ENCODE assay signal across 8 cellular contexts in the genomic region with DNA sequence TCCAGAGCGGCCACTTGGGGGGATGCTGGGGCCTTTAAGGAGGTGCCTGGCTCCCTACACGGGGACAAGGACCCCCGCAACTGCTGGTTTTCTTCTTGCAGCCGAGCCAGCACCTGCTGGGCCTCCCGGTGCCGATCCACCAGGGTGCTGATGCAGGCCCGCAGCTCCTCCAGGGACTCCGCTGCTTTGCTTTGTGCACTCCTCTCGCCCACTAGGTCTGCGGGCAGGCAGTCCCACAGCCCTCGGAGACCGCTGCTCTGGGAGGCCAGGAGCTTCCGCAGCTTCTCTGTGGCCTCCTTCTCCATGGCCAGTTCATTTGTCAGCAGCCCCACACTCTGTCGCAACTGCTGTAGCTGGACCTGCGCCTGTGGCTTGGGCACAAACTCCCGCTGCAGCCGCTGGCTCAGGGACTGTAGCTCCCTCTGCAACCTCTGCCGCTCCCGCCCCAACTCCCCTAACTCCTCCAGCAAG. TPM values are rescaled to one million over a fixed set of nuclear protein-coding genes. Genes with fewer than 3 reads are reported as not detected.
DNase-seq lines count a peak whose midpoint lies in the region; ATAC-seq and TF ChIP-seq lines count a peak whose summit lies in the region.

No MANE protein-coding gene starts in this region.

- peak; percentile 82 for ATAC-seq in GM23338
- no peak for ATAC-seq in GM18861 (IDR thresholded peaks at IDR 0.05; ENCODE audit: unreplicated experiment)
- no peak for ATAC-seq in GM18858 (IDR thresholded peaks at IDR 0.05; ENCODE audit: unreplicated experiment)

- CTCF ChIA-PET in HEK293T (lab: Yijun Ruan, JAX): interaction anchor here (0.5 to 2.0 kb wide), 2 partner anchors 10 to 13 kb away, joined by 5 to 6 read pairs; a partner anchor contains a TSS

- intact Hi-C loops in sigmoid colon (cut with DNase I): loop anchor here (2.0 kb wide), 1 partner anchor 20 kb away; no protein-coding TSS in a partner anchor

- H3K4me3 ChIP-seq in GM23338 (peak overlapping the region; percentile 66), iPS-15b (ENCODE audit: low read depth, low read length) (peak overlapping the region; percentile 51), sigmoid colon (peak overlapping the region; percentile 33 to 57 (median 55))

- H3K9me2 ChIP-seq in GM23338 (ENCODE audit: insufficient read depth): 0 out of 2 replicates have a peak, but pooled peaks cover 3% of the 10 kb centered on the region

- no peak overlapping the region for H3K27ac Mint-ChIP-seq in GM23338

- H3K4me1 ChIP-seq in GM23338 (ENCODE audit: insufficient read depth) (peaks cover 16% of the 10 kb centered on the region), iPS-15b (ENCODE audit: control insufficient read depth, insufficient read depth, low read length) (peaks cover 12% of the 10 kb centered on the region), sigmoid colon (peaks cover 0 to 31% (median 22%) of the 10 kb centered on the region in 4 donors)

- peaks cover 29% of the 10 kb centered on the region for H3K27me3 Mint-ChIP-seq in GM23338 (ENCODE audit: insufficient read depth, low read depth, poor library complexity)

- H3K9ac ChIP-seq in iPS-15b (ENCODE audit: low read depth, low read length): peak overlapping the region; percentile 81

- DNase-seq in GM23338 (ENCODE audit: low spot score) (peak; percentile 71), anterior cingulate cortex (lab: John Stamatoyannopoulos, UW) (peak in 37 of 58 donors; percentile 10 to 75 (median 36)), sigmoid colon (peak; percentile 89), HEK293T (ENCODE audit: extremely low spot score) (no peak)
- no peak for DNase-seq in effector CD4-positive, alpha-beta T cell

- TF ChIP-seq CTCF in GM23338 (conservative IDR thresholded peaks at IDR 0.05; ENCODE audit: low read depth in 2 of 2) (0 out of 4 replicates have a peak, but pooled peaks of 1 of the 2 experiments have one; percentile 0), sigmoid colon (IDR thresholded peaks at IDR 0.05) (no peak)

- peak in 1 of 2 donors; percentile 20 for TF ChIP-seq POLR2A in sigmoid colon (IDR thresholded peaks at IDR 0.05)

- no peak for TF ChIP-seq EP300 in sigmoid colon (IDR thresholded peaks at IDR 0.05)

- H2AFZ ChIP-seq in GM23338: peak overlapping the region; percentile 97

- peaks cover 31% of the 10 kb centered on the region for H3K4me1 Mint-ChIP-seq in GM23338

- POLR2A ChIA-PET in HEK293T (lab: Yijun Ruan, JAX): interaction anchor here (1.1 to 2.3 kb wide), 4 partner anchors 12 to 48 kb away, joined by 3 to 21 read pairs (median 4); a partner anchor contains a TSS

- H3K4me2 ChIP-seq in GM23338: peak overlapping the region; percentile 86

- 0 out of 3 replicates have a peak, but pooled peaks cover 4% of the 10 kb centered on the region for H3K9me3 Mint-ChIP-seq in GM23338

- 0 out of 2 replicates have a peak, but pooled peaks cover 7% of the 10 kb centered on the region for H3F3A ChIP-seq in GM23338 (replicated peaks; ENCODE audit: low read depth)

- no peaks in the 10 kb centered on the region for H3K79me2 ChIP-seq in GM23338 (replicated peaks; ENCODE audit: insufficient read depth)

- 65 to 75% methylated on average over 19 of the region's 19 CpGs for WGBS in sigmoid colon, 2 donors

- peak overlapping the region; percentile 75 for H3K4me3 Mint-ChIP-seq in GM23338

- H3K9me3 ChIP-seq in iPS-15b (ENCODE audit: control insufficient read depth, insufficient read depth, low read length) (no peaks in the 10 kb centered on the region), sigmoid colon (no peaks in the 10 kb centered on the region)

- peaks cover 4% of the 10 kb centered on the region; the same call in 1 of the 3 replicates for H3K36me3 Mint-ChIP-seq in GM23338 (ENCODE audit: low read depth)

- H3K27ac ChIP-seq in GM23338 (ENCODE audit: low read depth) (no peak overlapping the region), sigmoid colon (peak overlapping the region; percentile 87 to 89 (median 88))

- H3K27me3 ChIP-seq in GM23338 (ENCODE audit: insufficient read depth) (peaks cover 33% of the 10 kb centered on the region), iPS-15b (ENCODE audit: control insufficient read depth, insufficient read depth, low read length) (peaks cover 39% of the 10 kb centered on the region), sigmoid colon (no peaks in the 10 kb centered on the region)

- H3K36me3 ChIP-seq in GM23338 (ENCODE audit: insufficient read depth) (no peaks in the 10 kb centered on the region), iPS-15b (ENCODE audit: control insufficient read depth, insufficient read depth, low read length) (no peaks in the 10 kb centered on the region), sigmoid colon (peaks cover 0 to 7% (median 2%) of the 10 kb centered on the region in 4 donors)

- H4K20me1 ChIP-seq in GM23338 (replicated peaks; ENCODE audit: insufficient read depth): no peaks in the 10 kb centered on the region

TF ChIP-seq in GM23338, 12 proteins besides CTCF, POLR2A, EP300 and RAD21:
- TF ChIP-seq JUNB (IDR thresholded peaks at IDR 0.05; ENCODE audit: unreplicated experiment) (no peak), POLR2AphosphoS5 (IDR thresholded peaks at IDR 0.05; ENCODE audit: low read depth) (peak; percentile 38; the same call in 1 of the 2 replicates)
TF ChIP-seq in GM23338: peak in this region for 1.

TF ChIP-seq in HEK293T, 16 proteins besides CTCF, POLR2A, EP300 and RAD21:
- no peak for TF ChIP-seq NFRKB (IDR thresholded peaks at IDR 0.05)
- TF ChIP-seq ZNF384 (IDR thresholded peaks at IDR 0.05): no peak
- no peak for TF ChIP-seq ARNT (IDR thresholded peaks at IDR 0.05)
- no peak for TF ChIP-seq FOXK2 (IDR thresholded peaks at IDR 0.05)
- no peak for TF ChIP-seq L3MBTL2 (conservative IDR thresholded peaks at IDR 0.05)
- TF ChIP-seq HDGF (IDR thresholded peaks at IDR 0.05; ENCODE audit: borderline replicate concordance): no peak
- no peak for TF ChIP-seq TARDBP (IDR thresholded peaks at IDR 0.05)
- no peak for TF ChIP-seq FOXA1 (IDR thresholded peaks at IDR 0.05)
- TF ChIP-seq, protein P1, sequence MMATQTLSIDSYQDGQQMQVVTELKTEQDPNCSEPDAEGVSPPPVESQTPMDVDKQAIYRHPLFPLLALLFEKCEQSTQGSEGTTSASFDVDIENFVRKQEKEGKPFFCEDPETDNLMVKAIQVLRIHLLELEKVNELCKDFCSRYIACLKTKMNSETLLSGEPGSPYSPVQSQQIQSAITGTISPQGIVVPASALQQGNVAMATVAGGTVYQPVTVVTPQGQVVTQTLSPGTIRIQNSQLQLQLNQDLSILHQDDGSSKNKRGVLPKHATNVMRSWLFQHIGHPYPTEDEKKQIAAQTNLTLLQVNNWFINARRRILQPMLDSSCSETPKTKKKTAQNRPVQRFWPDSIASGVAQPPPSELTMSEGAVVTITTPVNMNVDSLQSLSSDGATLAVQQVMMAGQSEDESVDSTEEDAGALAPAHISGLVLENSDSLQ (IDR thresholded peaks at IDR 0.05): no peak
- no peak for TF ChIP-seq BHLHE40 (IDR thresholded peaks at IDR 0.05; ENCODE audit: borderline replicate concordance)
- no peak for TF ChIP-seq ELF4 (IDR thresholded peaks at IDR 0.05)
- TF ChIP-seq SP1 (IDR thresholded peaks at IDR 0.05): no peak
- no peak for TF ChIP-seq SUZ12 (IDR thresholded peaks at IDR 0.05)
- TF ChIP-seq FOXM1 (IDR thresholded peaks at IDR 0.05; ENCODE audit: borderline replicate concordance): no peak
- no peak for TF ChIP-seq LEF1 (IDR thresholded peaks at IDR 0.05; ENCODE audit: borderline replicate concordance)
- no peak for TF ChIP-seq CTBP1 (IDR thresholded peaks at IDR 0.05; ENCODE audit: borderline replicate concordance)

RNA-seq across cellular contexts. Expression of a gene that starts 13.2 kb away (rescaled TPM):
- total RNA-seq in GM23338 (2014; rRNA removed; shearing (Covaris generic)): 3.6 and 4.3 TPM in 2 replicates
- 4.9 and 5.6 TPM in 2 replicates for polyA plus RNA-seq in GM23338 (2016; fragmentation: Nextera tagmentation; extraction: Ambion mirVana)
- total RNA-seq in sigmoid colon: 10 to 100 TPM in 1 of 4 donors, 1 to 10 TPM in 3; 5.2 to 13.8 (median 8.3) TPM
- polyA plus RNA-seq in sigmoid colon: 1 to 10 TPM in 2 of 3 donors, under 1 TPM in 1; 0.46 to 2.1 (median 1.8) TPM

RNA-seq across cellular contexts. Expression of a gene that starts 13.6 kb away (rescaled TPM):
- 33.2 and 35.7 TPM in 2 replicates for total RNA-seq in GM23338 (2014; rRNA removed; shearing (Covaris generic))
- polyA plus RNA-seq in GM23338 (2016; fragmentation: Nextera tagmentation; extraction: Ambion mirVana): 40.8 and 45.4 TPM in 2 replicates
- total RNA-seq in sigmoid colon: 10 to 100 TPM; 17.5 to 37.9 (median 21.7) TPM
- polyA plus RNA-seq in sigmoid colon: 10 to 100 TPM in 1 of 3 donors, 1 to 10 TPM in 2; 5.4 to 13.8 (median 5.5) TPM

RNA-seq across cellular contexts. Expression of a gene that starts 27.0 kb away (rescaled TPM):
- total RNA-seq in GM23338 (2014; rRNA removed; shearing (Covaris generic)): 4.3 and 6.8 TPM in 2 replicates
- polyA plus RNA-seq in GM23338 (2016; fragmentation: Nextera tagmentation; extraction: Ambion mirVana) (2.8 and 5.7 TPM in 2 replicates), sigmoid colon (1 to 10 TPM in 2 of 3 donors, not detected in 1; 1.2 to 2.0 TPM)
- total RNA-seq in sigmoid colon: 1 to 10 TPM; 1.6 to 9.1 (median 2.8) TPM

RNA-seq across cellular contexts. Expression of a gene that starts 37.4 kb away (rescaled TPM):
- 0.04 and 0.21 TPM in 2 replicates for total RNA-seq in GM23338 (2014; rRNA removed; shearing (Covaris generic))
- 0.21 TPM in 1 of 2 replicates, not detected in the other for polyA plus RNA-seq in GM23338 (2016; fragmentation: Nextera tagmentation; extraction: Ambion mirVana)
- total RNA-seq in sigmoid colon: 1 to 10 TPM; 2.5 to 7.4 (median 3.0) TPM
- polyA plus RNA-seq in sigmoid colon: 1 to 10 TPM in 1 of 3 donors, under 1 TPM in 1, not detected in 1; 0.23 to 1.1 TPM

RNA-seq across cellular contexts. Expression of a gene that starts 46.1 kb away (rescaled TPM):
- 9.1 and 10.0 TPM in 2 replicates for total RNA-seq in GM23338 (2014; rRNA removed; shearing (Covaris generic))
- polyA plus RNA-seq in GM23338 (2016; fragmentation: Nextera tagmentation; extraction: Ambion mirVana): 7.4 and 9.7 TPM in 2 replicates
- 10 to 100 TPM; 20.2 to 22.5 (median 20.6) TPM for total RNA-seq in sigmoid colon
- 10 to 100 TPM; 28.6 to 41.8 (median 33.6) TPM for polyA plus RNA-seq in sigmoid colon

Comparison
In these comparisons a context has a peak if more than half of its experiments do, and no peak if none do; other contexts are left out.
1. DNase-seq: peak in GM23338 (single experiment), anterior cingulate cortex (37 of 58) and sigmoid colon (single experiment); none in effector CD4-positive, alpha-beta T cell (single experiment) and HEK293T (single experiment).
2. Peak in every context shown above with its lines, with median percentiles within 50 percentile points of each other: H3K4me3 ChIP-seq.